Comparison of ENCODE assay signal across 9 cellular contexts in the genomic region with DNA sequence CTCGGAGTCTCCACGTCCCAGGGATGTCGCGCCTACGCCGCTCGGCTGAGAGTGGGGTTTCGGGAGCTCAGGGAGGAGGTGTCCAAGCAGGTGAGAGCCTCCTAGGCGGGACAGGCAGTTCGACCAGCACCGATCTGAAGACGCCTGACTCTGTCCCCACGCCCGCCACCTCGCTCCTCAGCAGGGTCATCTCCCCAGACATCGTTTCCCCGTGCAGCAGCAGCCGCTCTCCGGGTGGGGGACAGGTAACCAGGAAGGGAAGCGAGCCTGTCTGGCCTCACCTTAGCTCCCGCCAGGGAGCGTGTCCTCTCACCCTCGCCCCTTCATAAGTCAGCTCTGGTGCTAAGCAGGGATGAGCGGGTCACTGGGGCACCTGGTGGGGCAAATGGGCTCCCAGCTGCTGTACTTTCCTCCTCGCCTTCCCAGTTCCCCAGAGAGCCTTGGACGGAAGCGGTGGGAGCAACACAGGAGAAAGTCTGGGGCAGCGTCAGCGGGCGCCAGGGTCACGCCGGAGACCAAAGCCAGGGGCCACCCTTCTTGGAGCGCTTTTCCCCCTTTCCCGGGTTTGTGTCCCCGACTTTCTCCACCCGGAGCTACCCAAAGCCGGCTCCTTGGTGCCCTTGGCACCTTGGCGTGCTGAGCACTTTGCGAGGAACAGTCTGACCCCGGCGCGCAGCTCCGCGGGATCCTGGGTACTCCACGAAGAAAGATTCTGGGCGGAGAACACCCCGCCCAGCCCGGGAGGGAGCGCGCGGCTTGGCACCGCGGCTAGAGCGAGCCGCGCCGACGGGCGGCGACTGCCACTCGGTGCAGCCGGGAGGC. TPM values are rescaled to one million over a fixed set of nuclear protein-coding genes. Genes with fewer than 3 reads are reported as not detected.
DNase-seq lines count a peak whose midpoint lies in the region; ATAC-seq, FAIRE-seq and TF ChIP-seq lines count a peak whose summit lies in the region.
"Had no signal": no experiment of that assay in that cellular context is flagged by ENCODE, and none has a peak within 500 bp of the region (broad histone marks: within the 10 kb centered on the region; RNA-seq: fewer than 3 reads in every experiment).

No MANE protein-coding gene starts in this region.

- no peak overlapping the region for H3K4me3 Mint-ChIP-seq in astrocyte (ENCODE audit: unreplicated experiment)

- H3K79me2 ChIP-seq in astrocyte (ENCODE audit: insufficient read depth, low read length) = no peaks in the 10 kb centered on the region

- H3K4me1 Mint-ChIP-seq in astrocyte (ENCODE audit: low read depth, unreplicated experiment) = no peaks in the 10 kb centered on the region

- FAIRE-seq in astrocyte (lab: Jason Lieb, UNC) = no peak

- TF ChIP-seq POLR2A in transverse colon (IDR thresholded peaks at IDR 0.05) = peak; percentile 54

- no peaks in the 10 kb centered on the region for H3K36me3 ChIP-seq in astrocyte (ENCODE audit: insufficient read depth, low read length)
- H3K36me3 ChIP-seq in left lung = no peaks in the 10 kb centered on the region
- H3K36me3 ChIP-seq in transverse colon = no peaks in the 10 kb centered on the region

- WGBS in transverse colon (ENCODE audit: low coverage in 1 of 2), 2 donors = 11% methylated on average over 35 of the region's 62 CpGs; no CpG with 5 or more reads in 1 of the 2 donors

- TF ChIP-seq EP300 in transverse colon (IDR thresholded peaks at IDR 0.05; ENCODE audit: low read depth) = no peak

- no peak overlapping the region for H3K9ac ChIP-seq in astrocyte (ENCODE audit: low read length)

- peak; percentile 7 to 11 for DNase-seq in activated CD4-positive, alpha-beta T cell treated with anti-CD3 and anti-CD28 coated beads for 4 hours
- DNase-seq in activated CD4-positive, alpha-beta T cell treated with anti-CD3 and anti-CD28 coated beads, Interleukin-2, amount 50 U/mL, for 4 hours = no peak
- DNase-seq in astrocyte (ENCODE audit: low read depth) (no peak), left lung (peak; percentile 37 to 79), transverse colon (peak; percentile 62), SKM-1 (lab: John Stamatoyannopoulos, UW; ENCODE audit: unreplicated experiment) (no peak), middle frontal gyrus (ENCODE audit: extremely low spot score, low spot score) (no peak)

- H3K27ac Mint-ChIP-seq in astrocyte (ENCODE audit: unreplicated experiment) = no peak overlapping the region

- intact Hi-C loops in left lung (cut with DNase I) (no loop called here), transverse colon (cut with DNase I; ENCODE audit: low total_unique reads) (no loop called here)

- no peaks in the 10 kb centered on the region for H3K9me3 Mint-ChIP-seq in astrocyte (ENCODE audit: unreplicated experiment)

- no peaks in the 10 kb centered on the region for H4K20me1 ChIP-seq in astrocyte (ENCODE audit: insufficient read depth, low read length)

- H3K27ac ChIP-seq in astrocyte (ENCODE audit: low read depth, low read length) (no peak overlapping the region), left lung (peak overlapping the region in 1 of 2 donors; percentile 84), transverse colon (peak overlapping the region; percentile 72 to 87 (median 86))

- peak overlapping the region; percentile 81 for H3K4me2 ChIP-seq in astrocyte (ENCODE audit: low read length)

- H3K4me1 ChIP-seq in astrocyte (ENCODE audit: insufficient read depth, low read length) (peaks cover 2% of the 10 kb centered on the region), left lung (peaks cover 0 to 14% of the 10 kb centered on the region in 2 donors), transverse colon (peaks cover 2 to 65% (median 48%) of the 10 kb centered on the region in 4 donors)

- peak; percentile 71 for ATAC-seq in left lung
- ATAC-seq in GM21390 (IDR thresholded peaks at IDR 0.05; ENCODE audit: unreplicated experiment) = no peak

- TF ChIP-seq CTCF in astrocyte (IDR thresholded peaks at IDR 0.05; ENCODE audit: insufficient read depth, low read depth, low read length) (no peak), left lung (IDR thresholded peaks at IDR 0.05) (no peak), transverse colon (IDR thresholded peaks at IDR 0.05) (peak in 4 of 5 experiments; percentile 23 to 43 (median 32))

- no peak overlapping the region for H2AFZ ChIP-seq in astrocyte (ENCODE audit: low read depth, low read length)

- H3K27me3 ChIP-seq in astrocyte (ENCODE audit: insufficient read depth, low read length) (peaks cover 73% of the 10 kb centered on the region), left lung (peaks cover 33 to 97% of the 10 kb centered on the region in 2 donors), transverse colon (peaks cover 30% of the 10 kb centered on the region)

- peaks cover 67% of the 10 kb centered on the region for H3K27me3 Mint-ChIP-seq in astrocyte (ENCODE audit: low read depth, unreplicated experiment)

- H3K4me3 ChIP-seq in astrocyte (ENCODE audit: insufficient read depth, low read depth, low read length) = no peak overlapping the region
- peak overlapping the region; percentile 36 to 37 for H3K4me3 ChIP-seq in left lung
- peak overlapping the region; percentile 12 to 69 (median 54) for H3K4me3 ChIP-seq in transverse colon

- H3K9me3 ChIP-seq in astrocyte (ENCODE audit: insufficient read depth, low read depth, low read length) (no peaks in the 10 kb centered on the region), left lung (no peaks in the 10 kb centered on the region), transverse colon (no peaks in the 10 kb centered on the region)

- H3K36me3 Mint-ChIP-seq in astrocyte (ENCODE audit: low read depth, unreplicated experiment) = no peaks in the 10 kb centered on the region

- in situ Hi-C loops in transverse colon (cut with MboI; ENCODE audit: low pct_ligation_motif_present in 1 of 4, low pct_unique_long_range_greater_than_20kb in 1 of 4, low sequenced_read_pairs in 3 of 4) = no loop called here

RNA-seq across cellular contexts. Expression of a gene that starts 1.6 kb away (rescaled TPM):
- total RNA-seq in astrocyte (1.5 and 2.0 TPM in 2 replicates), left lung (100 to 1,000 TPM in 1 of 2 donors, 10 to 100 TPM in 1; 83.2 to 136 TPM), transverse colon (10 to 100 TPM; 42.6 to 74.0 (median 56.1) TPM)
- total RNA-seq: HT1080 had no signal

Comparison
In these comparisons a context has a peak if more than half of its experiments do, and no peak if none do; other contexts are left out.
1. DNase-seq: peak in activated CD4-positive, alpha-beta T cell treated with anti-CD3 and anti-CD28 coated beads for 4 hours (2 of 2), left lung (2 of 2) and transverse colon (single experiment); none in activated CD4-positive, alpha-beta T cell treated with anti-CD3 and anti-CD28 coated beads, Interleukin-2, amount 50 U/mL, for 4 hours (0 of 2), astrocyte (single experiment), SKM-1 (single experiment) and middle frontal gyrus (single experiment).
2. CTCF ChIP-seq: peak in transverse colon (4 of 5); none in astrocyte (single experiment) and left lung (0 of 2).
3. RNA of a gene that starts 1.6 kb away (total RNA-seq): 83.2 to 136 TPM in left lung and 42.6 to 74.0 TPM in transverse colon; 1.5 to 2.0 TPM in astrocyte; every median in the first group is over 10 times any median in the second.